9 cellular contexts compared by ENCODE assay signal in genomic region chr16:46972429-46972970, GRCh38. TPM values are rescaled to one million over a fixed set of nuclear protein-coding genes. Genes with fewer than 3 reads are reported as not detected.
A peak's percentile ranks its signal among the peaks of the same experiment; 100 is the strongest.
DNase-seq lines count a peak whose midpoint lies in the region; ATAC-seq, FAIRE-seq and TF ChIP-seq lines count a peak whose summit lies in the region.
"Had no signal": no experiment of that assay in that cellular context is flagged by ENCODE, and none has a peak within 500 bp of the region (broad histone marks: within the 10 kb centered on the region; RNA-seq: fewer than 3 reads in every experiment).

No MANE protein-coding gene starts in this region.

- no peak overlapping the region for H3K23ac ChIP-seq in H1 (ENCODE audit: insufficient read length)

- peaks cover 7% of the 10 kb centered on the region; the same call in 1 of the 2 replicates for H3K79me1 ChIP-seq in H1 (ENCODE audit: low read depth, low read length)

- H2AFZ ChIP-seq in H1 (ENCODE audit: low read length) = peak overlapping the region; percentile 46; the same call in 1 of the 2 replicates

- no peak for TF ChIP-seq EP300 in H1 (IDR thresholded peaks at IDR 0.05; ENCODE audit: borderline replicate concordance in 1 of 2, low read depth in 2 of 2, low read length in 2 of 2)

- no peak for FAIRE-seq in H1 (lab: Jason Lieb, UNC)
- FAIRE-seq: colon had no signal

- TF ChIP-seq RAD21 in H1 (IDR thresholded peaks at IDR 0.05 in 1 of 2, conservative IDR thresholded peaks at IDR 0.05 in 1 of 2; ENCODE audit: low read depth in 2 of 2, low read length in 2 of 2) = no peak

- no peak overlapping the region for H3K4ac ChIP-seq in H1 (replicated peaks; ENCODE audit: insufficient read length, low read depth, low read length)

- H4K20me1 ChIP-seq in H1 (replicated peaks in 1 of 2; ENCODE audit: control insufficient read depth in 1 of 2, insufficient read depth in 2 of 2, low read length in 2 of 2) = peaks cover 0 to 1% of the 10 kb centered on the region in 2 experiments

- H2BK5ac ChIP-seq in H1 (ENCODE audit: low read depth, low read length) = peak overlapping the region; percentile 76

- peaks cover 5% of the 10 kb centered on the region for H3K23me2 ChIP-seq in H1 (ENCODE audit: low read depth, low read length)

- peak overlapping the region; percentile 45 for H4K5ac ChIP-seq in H1 (ENCODE audit: insufficient read length, low read depth, low read length)

- DNase-seq in NCI-H2107 treated with DMSO at 0.1 percent for 48 hours (lab: John Stamatoyannopoulos, UW; ENCODE audit: unreplicated experiment) = peak; percentile 45
- no peak for DNase-seq in NCI-H2107 (lab: John Stamatoyannopoulos, UW)
- peak in 1 of 2 experiments; percentile 27 for DNase-seq in SJCRH30
- DNase-seq in H1 (ENCODE audit: low read depth in 1 of 2, low spot score in 2 of 2) = no peak
- peak; percentile 13 for DNase-seq in myocyte (ENCODE audit: low read depth)
- DNase-seq in NCI-H2196 treated with DMSO at 0.1 percent for 48 hours (lab: John Stamatoyannopoulos, UW; ENCODE audit: unreplicated experiment) = no peak
- DNase-seq in amniotic stem cell (lab: John Stamatoyannopoulos, UW) = no peak

- ATAC-seq in HG03565 (IDR thresholded peaks at IDR 0.05; ENCODE audit: unreplicated experiment) = peak; percentile 10

- H3K27ac ChIP-seq in SJCRH30 = peak overlapping the region; percentile 23
- peak overlapping the region; percentile 90 for H3K27ac ChIP-seq in H1 (ENCODE audit: low read depth, low read length)

- peak overlapping the region; percentile 98 for H4K8ac ChIP-seq in H1 (ENCODE audit: extremely low read depth, insufficient read depth, low read length)

- H3K4me2 ChIP-seq in H1 (ENCODE audit: insufficient read depth in 1 of 2, low read depth in 2 of 2, low read length in 2 of 2) = peak overlapping the region; percentile 83 to 100

- no peak overlapping the region for H2BK15ac ChIP-seq in H1 (ENCODE audit: low read length)

- WGBS in H1 (ENCODE audit: extremely low coverage in 1 of 2, insufficient coverage in 1 of 2, insufficient read length in 1 of 2, insufficient replicate concordance in 2 of 2, low coverage in 1 of 2, low lambda C conversion rate in 2 of 2, missing lambda C conversion rate in 1 of 2), 2 experiments = 11% methylated on average over 18 of the region's 20 CpGs; no CpG with 5 or more reads in 1 of the 2 experiments

- POLR2A ChIA-PET in H1 (lab: Charles Lee; ENCODE audit: partially characterized antibody) = interaction anchor here (0.6 to 3.1 kb wide), 23 partner anchors 10 to 392 kb away, joined by 3 to 25 read pairs (median 5); partner anchors contain the start of genes GPT2 and NETO2

- H3K9me3 ChIP-seq in SJCRH30 (replicated peaks) (no peaks in the 10 kb centered on the region), H1 (ENCODE audit: insufficient read depth in 2 of 2, low read depth in 1 of 2, low read length in 1 of 2) (no peaks in the 10 kb centered on the region)

- H3K4me1 ChIP-seq in SJCRH30 (no peaks in the 10 kb centered on the region; the same call in 1 of the 2 replicates), H1 (replicated peaks in 1 of 4; ENCODE audit: control insufficient read depth in 3 of 4, insufficient read depth in 4 of 4, low read length in 3 of 4) (peaks cover 2 to 12% (median 5%) of the 10 kb centered on the region in 4 experiments; a peak in 4 of 7 replicates)

- H3K4me3 ChIP-seq in SJCRH30 (peak overlapping the region; percentile 91), H1 (ENCODE audit: extremely low read depth in 1 of 4, insufficient read depth in 2 of 4, low read depth in 3 of 4, low read length in 4 of 4) (peak overlapping the region; percentile 84 to 97 (median 88))

- no peak overlapping the region; the same call in 1 of the 2 replicates for H2BK12ac ChIP-seq in H1 (ENCODE audit: low read depth, low read length)

- no peak overlapping the region for H2BK120ac ChIP-seq in H1 (replicated peaks; ENCODE audit: low read depth, low read length)

- H3K79me2 ChIP-seq in H1 (ENCODE audit: control insufficient read depth in 1 of 2, insufficient read depth in 2 of 2, low read length in 2 of 2) = peaks cover 6 to 53% of the 10 kb centered on the region in 2 experiments; a peak in 3 of 4 replicates

- CTCF ChIA-PET in H1 (lab: Charles Lee; ENCODE audit: partially characterized antibody) = interaction anchor here (1.2 kb wide), 1 partner anchor 46 kb away, joined by 4 read pairs; no protein-coding TSS in a partner anchor

- no peak for TF ChIP-seq CTCF in H1 (IDR thresholded peaks at IDR 0.05; ENCODE audit: control extremely low read depth in 1 of 3, insufficient read depth in 1 of 3, low read depth in 1 of 3, low read length in 3 of 3)

- H2BK20ac ChIP-seq in H1 (ENCODE audit: low read length) = no peak overlapping the region

- H3K9ac ChIP-seq in H1 (replicated peaks in 1 of 4; ENCODE audit: extremely low read depth in 1 of 4, low read depth in 3 of 4, low read length in 3 of 4) = peak overlapping the region; percentile 86 to 91 (median 90)

- peak overlapping the region; percentile 48 for H3K56ac ChIP-seq in H1 (replicated peaks; ENCODE audit: insufficient read length, low read depth, low read length)

- H3K18ac ChIP-seq in H1 (ENCODE audit: extremely low read depth, low read length) = no peak overlapping the region

- H2AK5ac ChIP-seq in H1 (ENCODE audit: low read depth, low read length) = peak overlapping the region; percentile 70; the same call in 1 of the 2 replicates

- no peak overlapping the region for H3K14ac ChIP-seq in H1 (ENCODE audit: insufficient read length)

- peak overlapping the region; percentile 36 for H4K91ac ChIP-seq in H1 (replicated peaks; ENCODE audit: insufficient read length, low read length)

- H3K36me3 ChIP-seq in SJCRH30 = peaks cover 31% of the 10 kb centered on the region
- peaks cover 12 to 48% (median 20%) of the 10 kb centered on the region in 4 experiments for H3K36me3 ChIP-seq in H1 (ENCODE audit: control insufficient read depth in 2 of 4, insufficient read depth in 4 of 4, low read length in 3 of 4)

- no peak for TF ChIP-seq POLR2A in H1 (IDR thresholded peaks at IDR 0.05; ENCODE audit: control extremely low read depth in 1 of 2, low read depth in 2 of 2, low read length in 2 of 2)

- H3K27me3 ChIP-seq in SJCRH30 = no peaks in the 10 kb centered on the region
- no peaks in the 10 kb centered on the region for H3K27me3 ChIP-seq in H1 (replicated peaks in 1 of 4; ENCODE audit: control insufficient read depth in 3 of 4, extremely low read depth in 1 of 4, insufficient read depth in 3 of 4, low read length in 3 of 4)

TF ChIP-seq in H1, 55 proteins besides CTCF, POLR2A, EP300 and RAD21:
- TF ChIP-seq TAF1 (IDR thresholded peaks at IDR 0.05; ENCODE audit: low read depth, low read length) (peak; percentile 67), RXRA (IDR thresholded peaks at IDR 0.05; ENCODE audit: insufficient read depth, low read depth, low read length) (no peak), SIRT6 (IDR thresholded peaks at IDR 0.05; ENCODE audit: low read length) (no peak), TBP (IDR thresholded peaks at IDR 0.05; ENCODE audit: low read depth, low read length) (peak; percentile 59; the same call in 1 of the 2 replicates), POLR2AphosphoS5 (IDR thresholded peaks at IDR 0.05; ENCODE audit: low read depth, low read length) (peak; percentile 24; the same call in 1 of the 2 replicates), RBBP5 (IDR thresholded peaks at IDR 0.05; ENCODE audit: borderline replicate concordance, low read depth, low read length) (no peak), SP2 (IDR thresholded peaks at IDR 0.05; ENCODE audit: low read length) (no peak), NRF1 (IDR thresholded peaks at IDR 0.05; ENCODE audit: low read depth, low read length) (no peak), TAF7 (optimal IDR thresholded peaks at IDR 0.05; ENCODE audit: borderline replicate concordance, low read depth, low read length) (peak; percentile 9)

RNA-seq across cellular contexts. Expression of gene DNAJA2, which starts 1.0 kb away (rescaled TPM):
- total RNA-seq in SJCRH30 (2014; rRNA removed; shearing (Covaris generic)) = 86.4 and 90.9 TPM in 2 replicates
- 93.8 and 97.4 TPM in 2 replicates for total RNA-seq in H1 (2021; fragmentation: NEBNext Ultra II Directional; extraction: Animal tissue kit (Norgen Biotek cat#: 25700))
- polyA plus RNA-seq in H1 (2011; rRNA removed) = 6.3 and 9.4 TPM in 2 replicates
- polyA plus RNA-seq in H1 (2011; cell fraction: cytosol; rRNA removed) = 14.5 TPM
- polyA plus RNA-seq in H1 (2011; cell fraction: nucleus; rRNA removed) = 6.4 TPM
- 56.4 to 84.1 TPM (median 72.0 TPM) in 4 replicates for polyA plus RNA-seq in H1 (2012, experiment 1 of 2)
- polyA plus RNA-seq in H1 (2012, experiment 2 of 2) = 9.8 TPM
- 42.7 TPM for polyA plus RNA-seq in H1 (2013, experiment 1 of 2)
- 44.6 TPM for polyA plus RNA-seq in H1 (2013, experiment 2 of 2)
- polyA minus RNA-seq in H1 (2011; rRNA and poly(A)+ RNA removed) = 28.7 and 29.8 TPM in 2 replicates
- 34.9 TPM for polyA minus RNA-seq in H1 (2011; cell fraction: cytosol; rRNA and poly(A)+ RNA removed)
- polyA minus RNA-seq in H1 (2011; cell fraction: nucleus; rRNA and poly(A)+ RNA removed) = 28.6 TPM
- total RNA-seq in myocyte = 65.3 and 73.0 TPM in 2 replicates
- 54.6 TPM for polyA plus RNA-seq in myocyte (2012)

Comparison
In these comparisons a context has a peak if more than half of its experiments do, and no peak if none do; other contexts are left out.
1. DNase-seq: peak in NCI-H2107 treated with DMSO at 0.1 percent for 48 hours (single experiment) and myocyte (single experiment); none in NCI-H2107 (single experiment), H1 (0 of 2), NCI-H2196 treated with DMSO at 0.1 percent for 48 hours (single experiment) and amniotic stem cell (single experiment).